Comparison of ENCODE assay signal across 8 cellular contexts in the genomic region with DNA sequence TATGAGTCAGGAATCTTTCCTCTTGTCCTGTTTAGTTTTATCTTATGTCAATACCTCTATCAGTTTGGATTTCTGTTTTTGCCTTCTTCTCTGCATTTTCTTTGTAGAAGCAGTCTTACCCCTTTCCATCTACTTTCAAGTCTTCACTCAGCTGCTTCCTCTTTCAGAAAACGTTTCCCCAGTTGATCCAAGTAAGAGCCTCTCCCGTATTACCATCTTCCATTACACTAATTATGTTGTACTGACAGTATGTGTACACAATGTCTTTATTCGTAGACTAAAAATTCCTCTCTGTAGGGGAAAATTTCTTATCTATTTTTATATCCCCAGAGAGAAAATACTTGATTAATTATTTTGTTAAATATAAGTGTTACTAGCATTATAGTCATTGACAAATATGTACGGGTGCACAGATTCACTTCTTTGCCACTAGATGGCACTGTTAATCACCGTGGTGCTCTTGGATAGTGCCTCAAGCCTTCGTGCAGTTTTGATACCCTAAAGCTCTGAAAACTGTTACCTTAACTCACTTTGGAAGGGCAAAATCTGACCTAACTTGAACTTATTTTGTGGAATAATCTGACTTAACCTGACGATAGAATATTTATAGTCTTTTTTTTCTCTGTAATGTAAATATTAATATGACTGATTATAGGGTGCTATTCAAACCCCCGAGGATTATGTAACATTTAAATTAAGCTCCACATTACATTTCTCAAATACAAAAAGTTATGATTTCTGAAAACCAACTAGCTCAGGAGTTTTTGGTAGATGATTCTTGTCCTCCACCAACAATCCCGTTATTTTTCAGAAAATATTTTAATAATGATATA.
DNase-seq lines count a peak whose midpoint lies in the region; ATAC-seq, FAIRE-seq and TF ChIP-seq lines count a peak whose summit lies in the region.

No MANE protein-coding gene starts in this region.

- no peaks in the 10 kb centered on the region for H3K9me3 ChIP-seq in heart left ventricle

- H3K4me1 Mint-ChIP-seq in activated T-helper 17 cell treated with anti-CD3 and anti-CD28 coated beads, Interleukin-2, amount 50 U/mL, for 72 hours, result no peaks in the 10 kb centered on the region

- H3K36me3 Mint-ChIP-seq in activated T-helper 17 cell treated with anti-CD3 and anti-CD28 coated beads, Interleukin-2, amount 50 U/mL, for 72 hours (ENCODE audit: low read depth), result no peaks in the 10 kb centered on the region

- H3K27ac Mint-ChIP-seq in activated T-helper 17 cell treated with anti-CD3 and anti-CD28 coated beads, Interleukin-2, amount 50 U/mL, for 72 hours, result no peak overlapping the region

- no peaks in the 10 kb centered on the region for H3K9me3 Mint-ChIP-seq in activated T-helper 17 cell treated with anti-CD3 and anti-CD28 coated beads, Interleukin-2, amount 50 U/mL, for 72 hours

- ATAC-seq in GM18861 (IDR thresholded peaks at IDR 0.05; ENCODE audit: unreplicated experiment) (peak; percentile 100), HG02938 (IDR thresholded peaks at IDR 0.05; ENCODE audit: unreplicated experiment) (peak; percentile 99), heart left ventricle (peak in 3 of 4 donors; percentile 61 to 78 (median 70))
- peak; percentile 79 for ATAC-seq in activated T-helper 17 cell treated with anti-CD3 and anti-CD28 coated beads, Interleukin-2, amount 50 U/mL, for 72 hours (replicated peaks)

- H3K27me3 ChIP-seq in heart left ventricle, result no peaks in the 10 kb centered on the region

- H3K27me3 Mint-ChIP-seq in activated T-helper 17 cell treated with anti-CD3 and anti-CD28 coated beads, Interleukin-2, amount 50 U/mL, for 72 hours, result peaks cover 3% of the 10 kb centered on the region

- H3K4me3 ChIP-seq in heart left ventricle (no peak overlapping the region), retinal pigment epithelial cell (ENCODE audit: low read length) (no peak overlapping the region)

- WGBS in heart left ventricle, 4 donors, result 21 to 24% (median 22%) methylated on average over 8 to 9 of the region's 9 CpGs

- intact Hi-C loops in heart left ventricle (cut with DNase I), result loop anchor here (1.0 to 10.0 kb wide), 10 partner anchors 652 to 834 kb away; no protein-coding TSS in a partner anchor

- H3K4me3 Mint-ChIP-seq in activated T-helper 17 cell treated with anti-CD3 and anti-CD28 coated beads, Interleukin-2, amount 50 U/mL, for 72 hours, result no peak overlapping the region

- FAIRE-seq in D721Med (lab: Jason Lieb, UNC), result peak; percentile 80

- H3K27ac ChIP-seq in heart left ventricle, result no peak overlapping the region

- no peaks in the 10 kb centered on the region for H3K36me3 ChIP-seq in heart left ventricle

- no peaks in the 10 kb centered on the region for H3K4me1 ChIP-seq in heart left ventricle

- TF ChIP-seq CTCF in D721Med (IDR thresholded peaks at IDR 0.05; ENCODE audit: insufficient read depth, missing control alignments) (peak; percentile 77), heart left ventricle (IDR thresholded peaks at IDR 0.05) (peak; percentile 73 to 95 (median 86)), retinal pigment epithelial cell (conservative IDR thresholded peaks at IDR 0.05; ENCODE audit: low read depth, low read length) (peak; percentile 88)

- TF ChIP-seq POLR2A in heart left ventricle (IDR thresholded peaks at IDR 0.05), result no peak

- no peak for DNase-seq in D721Med (ENCODE audit: insufficient read length, low spot score)
- DNase-seq in NCI-H2029 (lab: John Stamatoyannopoulos, UW), result peak; percentile 51
- DNase-seq in heart left ventricle, result no peak
- no peak for DNase-seq in retinal pigment epithelial cell (ENCODE audit: low read depth)
- no peak for DNase-seq in GF-D8 (lab: John Stamatoyannopoulos, UW)
